1 cellular context compared by ENCODE assay signal in genomic region chr4:132227349-132228165, GRCh38.
TF ChIP-seq lines count a peak whose summit lies in the region.

No MANE protein-coding gene starts in this region.

TF ChIP-seq in HepG2, 621 proteins besides CTCF, POLR2A, EP300 and RAD21 (continued from another document and continues in another):
- 0 out of 2 replicates have a peak, but pooled peaks have one; percentile 23 for TF ChIP-seq THRA (CRISPR knock-in tag; IDR thresholded peaks at IDR 0.05; ENCODE audit: borderline replicate concordance)
- no peak for TF ChIP-seq RARA (CRISPR knock-in tag; IDR thresholded peaks at IDR 0.05)
- no peak for TF ChIP-seq ZNF605 (CRISPR knock-in tag; IDR thresholded peaks at IDR 0.05)
- TF ChIP-seq PHF8 (CRISPR knock-in tag; IDR thresholded peaks at IDR 0.05): no peak
- TF ChIP-seq KDM3A (CRISPR knock-in tag; IDR thresholded peaks at IDR 0.05; ENCODE audit: low read depth): 0 out of 2 replicates have a peak, but pooled peaks have one; percentile 50
- no peak for TF ChIP-seq ATF6 (CRISPR knock-in tag; conservative IDR thresholded peaks at IDR 0.05)
- TF ChIP-seq MBNL3 (CRISPR knock-in tag; conservative IDR thresholded peaks at IDR 0.05): no peak
- TF ChIP-seq STAT5B (CRISPR knock-in tag; IDR thresholded peaks at IDR 0.05): no peak
- TF ChIP-seq FOSL2 (CRISPR knock-in tag; IDR thresholded peaks at IDR 0.05): peak; percentile 88
- TF ChIP-seq SMC3 (IDR thresholded peaks at IDR 0.05; ENCODE audit: low read length): peak; percentile 73
- TF ChIP-seq ARID2 (CRISPR knock-in tag; IDR thresholded peaks at IDR 0.05; ENCODE audit: borderline replicate concordance): no peak
- TF ChIP-seq ZFP36 (IDR thresholded peaks at IDR 0.05; ENCODE audit: borderline replicate concordance, low read depth, low read length, partially characterized antibody): no peak
- TF ChIP-seq ELF4 (CRISPR knock-in tag; IDR thresholded peaks at IDR 0.05; ENCODE audit: borderline replicate concordance): no peak
- TF ChIP-seq NFIC (IDR thresholded peaks at IDR 0.05; ENCODE audit: low read length): no peak
- no peak for TF ChIP-seq ZNF709 (CRISPR knock-in tag; IDR thresholded peaks at IDR 0.05)
- TF ChIP-seq, protein P1, sequence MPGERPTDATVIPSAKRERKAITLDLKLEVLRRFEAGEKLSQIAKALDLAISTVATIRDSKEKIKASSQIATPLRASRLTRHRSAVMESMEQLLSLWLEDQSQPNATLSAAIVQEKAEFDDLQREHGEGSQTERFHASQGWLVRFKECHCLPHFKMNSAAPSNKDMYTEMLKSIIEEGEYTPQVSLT (CRISPR knock-in tag; IDR thresholded peaks at IDR 0.05; ENCODE audit: borderline replicate concordance, low read depth): no peak
- no peak for TF ChIP-seq PAF1 (CRISPR knock-in tag; IDR thresholded peaks at IDR 0.05)
- no peak; the same call in 1 of the 2 replicates for TF ChIP-seq ZKSCAN8 (CRISPR knock-in tag; IDR thresholded peaks at IDR 0.05; ENCODE audit: borderline replicate concordance)
- no peak for TF ChIP-seq NAIF1 (CRISPR knock-in tag; IDR thresholded peaks at IDR 0.05; ENCODE audit: borderline replicate concordance)
- no peak for TF ChIP-seq ZNF703 (CRISPR knock-in tag; IDR thresholded peaks at IDR 0.05; ENCODE audit: borderline replicate concordance)
- no peak for TF ChIP-seq ELK4 (CRISPR knock-in tag; IDR thresholded peaks at IDR 0.05; ENCODE audit: borderline replicate concordance)
- no peak for TF ChIP-seq ZFAT (CRISPR knock-in tag; conservative IDR thresholded peaks at IDR 0.05)
- 0 out of 2 replicates have a peak, but pooled peaks have one; percentile 23 for TF ChIP-seq IRF2 (CRISPR knock-in tag; IDR thresholded peaks at IDR 0.05)
- TF ChIP-seq TSC22D2 (CRISPR knock-in tag; IDR thresholded peaks at IDR 0.05; ENCODE audit: borderline replicate concordance): no peak
- TF ChIP-seq ZNF205 (CRISPR knock-in tag; IDR thresholded peaks at IDR 0.05): no peak
- no peak for TF ChIP-seq ZNF24 (IDR thresholded peaks at IDR 0.05)
- TF ChIP-seq AHR (CRISPR knock-in tag; IDR thresholded peaks at IDR 0.05): no peak
- no peak for TF ChIP-seq MEIS2 (CRISPR knock-in tag; IDR thresholded peaks at IDR 0.05)
- no peak for TF ChIP-seq GZF1 (CRISPR knock-in tag; IDR thresholded peaks at IDR 0.05)
- TF ChIP-seq NCOA1 (CRISPR knock-in tag; IDR thresholded peaks at IDR 0.05): no peak
- no peak for TF ChIP-seq CENPX (CRISPR knock-in tag; IDR thresholded peaks at IDR 0.05)
- TF ChIP-seq ERF (CRISPR knock-in tag; IDR thresholded peaks at IDR 0.05): peak; percentile 49; the same call in 1 of the 2 replicates
- TF ChIP-seq, protein P2, sequence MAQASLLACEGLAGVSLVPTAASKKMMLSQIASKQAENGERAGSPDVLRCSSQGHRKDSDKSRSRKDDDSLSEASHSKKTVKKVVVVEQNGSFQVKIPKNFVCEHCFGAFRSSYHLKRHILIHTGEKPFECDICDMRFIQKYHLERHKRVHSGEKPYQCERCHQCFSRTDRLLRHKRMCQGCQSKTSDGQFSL (CRISPR knock-in tag; IDR thresholded peaks at IDR 0.05): no peak
- TF ChIP-seq PITX1 (CRISPR knock-in tag; IDR thresholded peaks at IDR 0.05): 0 out of 2 replicates have a peak, but pooled peaks have one; percentile 40
- no peak; the same call in 1 of the 2 replicates for TF ChIP-seq NFKB2 (CRISPR knock-in tag; IDR thresholded peaks at IDR 0.05; ENCODE audit: borderline replicate concordance)
- TF ChIP-seq FOXM1 (CRISPR knock-in tag; IDR thresholded peaks at IDR 0.05): no peak
- TF ChIP-seq ZFP41 (CRISPR knock-in tag; IDR thresholded peaks at IDR 0.05; ENCODE audit: borderline replicate concordance): no peak
- TF ChIP-seq ZNF562 (CRISPR knock-in tag; IDR thresholded peaks at IDR 0.05; ENCODE audit: borderline replicate concordance): no peak
- TF ChIP-seq ZNF563 (CRISPR knock-in tag; IDR thresholded peaks at IDR 0.05): no peak
- no peak for TF ChIP-seq ZBTB25 (CRISPR knock-in tag; IDR thresholded peaks at IDR 0.05)
- 0 out of 2 replicates have a peak, but pooled peaks have one; percentile 22 for TF ChIP-seq TGIF2 (CRISPR knock-in tag; IDR thresholded peaks at IDR 0.05)
- no peak for TF ChIP-seq SAFB2 (CRISPR knock-in tag; IDR thresholded peaks at IDR 0.05; ENCODE audit: borderline replicate concordance, low read depth)
- TF ChIP-seq THAP11 (CRISPR knock-in tag; IDR thresholded peaks at IDR 0.05): 0 out of 2 replicates have a peak, but pooled peaks have one; percentile 19
- no peak for TF ChIP-seq REPIN1 (CRISPR knock-in tag; IDR thresholded peaks at IDR 0.05; ENCODE audit: borderline replicate concordance, low read depth)
- TF ChIP-seq SNAPC4 (CRISPR knock-in tag; IDR thresholded peaks at IDR 0.05): no peak
- no peak for TF ChIP-seq ZNF746 (CRISPR knock-in tag; IDR thresholded peaks at IDR 0.05)
- TF ChIP-seq NCOA5 (CRISPR knock-in tag; IDR thresholded peaks at IDR 0.05): no peak
- TF ChIP-seq HNF1B (CRISPR knock-in tag; IDR thresholded peaks at IDR 0.05): no peak
- TF ChIP-seq, protein P3, sequence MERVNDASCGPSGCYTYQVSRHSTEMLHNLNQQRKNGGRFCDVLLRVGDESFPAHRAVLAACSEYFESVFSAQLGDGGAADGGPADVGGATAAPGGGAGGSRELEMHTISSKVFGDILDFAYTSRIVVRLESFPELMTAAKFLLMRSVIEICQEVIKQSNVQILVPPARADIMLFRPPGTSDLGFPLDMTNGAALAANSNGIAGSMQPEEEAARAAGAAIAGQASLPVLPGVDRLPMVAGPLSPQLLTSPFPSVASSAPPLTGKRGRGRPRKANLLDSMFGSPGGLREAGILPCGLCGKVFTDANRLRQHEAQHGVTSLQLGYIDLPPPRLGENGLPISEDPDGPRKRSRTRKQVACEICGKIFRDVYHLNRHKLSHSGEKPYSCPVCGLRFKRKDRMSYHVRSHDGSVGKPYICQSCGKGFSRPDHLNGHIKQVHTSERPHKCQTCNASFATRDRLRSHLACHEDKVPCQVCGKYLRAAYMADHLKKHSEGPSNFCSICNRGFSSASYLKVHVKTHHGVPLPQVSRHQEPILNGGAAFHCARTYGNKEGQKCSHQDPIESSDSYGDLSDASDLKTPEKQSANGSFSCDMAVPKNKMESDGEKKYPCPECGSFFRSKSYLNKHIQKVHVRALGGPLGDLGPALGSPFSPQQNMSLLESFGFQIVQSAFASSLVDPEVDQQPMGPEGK (CRISPR knock-in tag; IDR thresholded peaks at IDR 0.05): no peak
- TF ChIP-seq SAP130 (CRISPR knock-in tag; IDR thresholded peaks at IDR 0.05; ENCODE audit: low read depth): peak; percentile 29; the same call in 1 of the 2 replicates
- no peak for TF ChIP-seq PAX8 (CRISPR knock-in tag; IDR thresholded peaks at IDR 0.05; ENCODE audit: borderline replicate concordance)
- peak; percentile 58; the same call in 1 of the 2 replicates for TF ChIP-seq SMAD1 (CRISPR knock-in tag; IDR thresholded peaks at IDR 0.05; ENCODE audit: borderline replicate concordance, low read depth)
- TF ChIP-seq RNF219 (CRISPR knock-in tag; IDR thresholded peaks at IDR 0.05): no peak
